ENCODE assay signal across 20 cellular contexts in the genomic region with DNA sequence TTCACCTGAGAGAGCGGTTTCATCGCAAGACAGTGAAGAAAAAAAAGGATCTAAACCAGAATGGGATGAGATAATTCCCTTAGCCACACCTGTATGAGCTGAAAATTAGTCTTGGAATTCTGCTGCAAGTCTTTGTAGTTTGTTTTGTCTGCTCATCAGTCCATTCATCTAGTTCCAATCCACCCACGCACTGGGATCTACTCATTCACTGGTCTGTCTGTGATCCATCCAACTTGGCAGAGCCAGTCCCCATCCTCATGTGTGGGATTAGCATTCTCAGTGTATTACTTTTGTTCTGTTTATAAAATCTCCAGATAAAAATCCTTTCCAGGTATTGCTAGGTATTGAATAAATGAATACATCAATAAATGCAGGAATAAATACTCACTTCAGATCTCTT.
"Had no signal": no experiment of that assay in that cellular context is flagged by ENCODE, and none has a peak within 500 bp of the region (broad histone marks: within the 10 kb centered on the region; RNA-seq: fewer than 3 reads in every experiment).

No MANE protein-coding gene starts in this region.

- DNase-seq: activated CD8-positive, alpha-beta memory T cell treated with anti-CD3 and anti-CD28 coated beads for 24 hours; activated CD8-positive, alpha-beta memory T cell treated with anti-CD3 and anti-CD28 coated beads, Interleukin-2, amount 50 U/mL, for 4 hours; activated naive CD4-positive, alpha-beta T cell; activated T-cell treated with anti-CD3 and anti-CD28 coated beads, Interleukin-2, amount 50 U/mL, for 24 hours; adrenal gland; cerebellar nuclear complex; endodermal cell; foreskin keratinocyte; kidney; left lung; naive thymus-derived CD4-positive, alpha-beta T cell; stimulated activated CD4-positive, alpha-beta T cell treated with anti-CD3 and anti-CD28 coated beads, Interleukin-12 subunit alpha, Interleukin-12 subunit beta, amount 100 ng/mL, for 4 hours; stimulated activated CD4-positive, alpha-beta T cell treated with anti-CD3 and anti-CD28 coated beads, Interleukin-4, amount 100 ng/mL, for 4 hours; stimulated activated naive CD8-positive, alpha-beta T cell treated with anti-CD3 and anti-CD28 coated beads, Interleukin-15, Interleukin-2, amounts not matched to agents 100 U/mL and 50 U/mL, for 24 hours; T-cell; tibial artery had no signal

- H3K36me3 ChIP-seq: adrenal gland, left lung, neural progenitor cell, tibial artery had no signal

- H3K4me3 ChIP-seq: adrenal gland, coronary artery, left lung, lung, neural progenitor cell, tibial artery had no signal

- ATAC-seq: foreskin keratinocyte; left lung; naive thymus-derived CD4-positive, alpha-beta T cell; stimulated activated naive CD8-positive, alpha-beta T cell treated with anti-CD3 and anti-CD28 coated beads, Interleukin-15, Interleukin-2, amounts not matched to agents 100 U/mL and 50 U/mL, for 24 hours; T-cell; WTC11 had no signal

- H3K27me3 ChIP-seq: adrenal gland, foreskin keratinocyte, left lung, neural progenitor cell, tibial artery had no signal

- FAIRE-seq: kidney had no signal
